In genomic region chr7:88357794-88358533, GRCh38 we compare ENCODE assay signal across 8 cellular contexts. TPM values are rescaled to one million over a fixed set of nuclear protein-coding genes. Genes with fewer than 3 reads are reported as not detected.
DNase-seq lines count a peak whose midpoint lies in the region; ATAC-seq and TF ChIP-seq lines count a peak whose summit lies in the region.

No MANE protein-coding gene starts in this region.

- H3K4me1 ChIP-seq in OCI-LY3 (ENCODE audit: low read length) = peaks cover 13% of the 10 kb centered on the region

- no peak overlapping the region for H3K4me3 Mint-ChIP-seq in type B pancreatic cell

- no peaks in the 10 kb centered on the region for H3K36me3 Mint-ChIP-seq in type B pancreatic cell

- no peaks in the 10 kb centered on the region for H4K20me1 ChIP-seq in OCI-LY3 (ENCODE audit: insufficient read depth, low read length)

- peak overlapping the region; percentile 56 for H2AFZ ChIP-seq in OCI-LY3 (ENCODE audit: low read depth, low read length)

- no peaks in the 10 kb centered on the region for H3K9me3 Mint-ChIP-seq in type B pancreatic cell

- H3K4me3 ChIP-seq in OCI-LY3 (ENCODE audit: low read length) (peak overlapping the region; percentile 75), fibroblast of villous mesenchyme (ENCODE audit: low read depth, low read length) (no peak overlapping the region)

- H3K36me3 ChIP-seq in OCI-LY3 (replicated peaks; ENCODE audit: low read depth, low read length) = no peaks in the 10 kb centered on the region

- peak overlapping the region; percentile 45 for H3K9ac ChIP-seq in OCI-LY3 (ENCODE audit: low read length)

- TF ChIP-seq CTCF in OCI-LY3 (IDR thresholded peaks at IDR 0.05; ENCODE audit: low read depth, low read length) (peak; percentile 93), fibroblast of villous mesenchyme (IDR thresholded peaks at IDR 0.05; ENCODE audit: insufficient read depth, low read depth, low read length) (peak; percentile 39), type B pancreatic cell (conservative IDR thresholded peaks at IDR 0.05) (peak; percentile 58)

- H3K27me3 ChIP-seq in OCI-LY3 (ENCODE audit: low read depth, low read length) = no peaks in the 10 kb centered on the region; the same call in 1 of the 2 replicates

- DNase-seq in fibroblast of villous mesenchyme (ENCODE audit: low read depth) (peak; percentile 4), type B pancreatic cell (ENCODE audit: extremely low spot score, unreplicated experiment) (no peak), NCI-H146 treated with DMSO at 0.1 percent for 48 hours (lab: John Stamatoyannopoulos, UW; ENCODE audit: unreplicated experiment) (no peak), NCI-H1048 (lab: John Stamatoyannopoulos, UW) (no peak)

- H3K27ac ChIP-seq in OCI-LY3 (ENCODE audit: low read length) = no peak overlapping the region

- H3K9me3 ChIP-seq in OCI-LY3 (ENCODE audit: insufficient read depth, low read length) = no peaks in the 10 kb centered on the region

- peaks cover 7% of the 10 kb centered on the region for H3K27me3 Mint-ChIP-seq in type B pancreatic cell

- ATAC-seq in GM18511 (IDR thresholded peaks at IDR 0.05; ENCODE audit: unreplicated experiment) = peak; percentile 85
- peak; percentile 67 for ATAC-seq in HG02840 (IDR thresholded peaks at IDR 0.05; ENCODE audit: low FRiP score, unreplicated experiment)
- ATAC-seq in activated CD4-positive, CD25-positive, alpha-beta regulatory T cell treated with anti-CD3 and anti-CD28 coated beads, Interleukin-2, amount 50 U/mL, for 24 hours = no peak

- no peaks in the 10 kb centered on the region for H3K79me2 ChIP-seq in OCI-LY3 (ENCODE audit: low read length)

- H3K4me2 ChIP-seq in OCI-LY3 (ENCODE audit: low read length) = peak overlapping the region; percentile 76

- no peaks in the 10 kb centered on the region for H3K4me1 Mint-ChIP-seq in type B pancreatic cell (ENCODE audit: unreplicated experiment)

- no peak overlapping the region for H3K27ac Mint-ChIP-seq in type B pancreatic cell

RNA-seq across cellular contexts. Expression of gene STEAP4, which starts 51.3 kb away (rescaled TPM):
- under 0.01 TPM in 2 replicates for total RNA-seq in fibroblast of villous mesenchyme
- 1.2 and 1.6 TPM in 2 replicates for total RNA-seq in type B pancreatic cell (ENCODE audit: low replicate concordance)

Comparison
In these comparisons a context has a peak if more than half of its experiments do, and no peak if none do; other contexts are left out.
1. ATAC-seq: peak in GM18511 (single experiment) and HG02840 (single experiment); none in activated CD4-positive, CD25-positive, alpha-beta regulatory T cell treated with anti-CD3 and anti-CD28 coated beads, Interleukin-2, amount 50 U/mL, for 24 hours (0 of 2).
2. CTCF ChIP-seq: peak in every context shown above with its lines; median percentile 93 in OCI-LY3; 58 in type B pancreatic cell; 39 in fibroblast of villous mesenchyme.